In the genomic region with DNA sequence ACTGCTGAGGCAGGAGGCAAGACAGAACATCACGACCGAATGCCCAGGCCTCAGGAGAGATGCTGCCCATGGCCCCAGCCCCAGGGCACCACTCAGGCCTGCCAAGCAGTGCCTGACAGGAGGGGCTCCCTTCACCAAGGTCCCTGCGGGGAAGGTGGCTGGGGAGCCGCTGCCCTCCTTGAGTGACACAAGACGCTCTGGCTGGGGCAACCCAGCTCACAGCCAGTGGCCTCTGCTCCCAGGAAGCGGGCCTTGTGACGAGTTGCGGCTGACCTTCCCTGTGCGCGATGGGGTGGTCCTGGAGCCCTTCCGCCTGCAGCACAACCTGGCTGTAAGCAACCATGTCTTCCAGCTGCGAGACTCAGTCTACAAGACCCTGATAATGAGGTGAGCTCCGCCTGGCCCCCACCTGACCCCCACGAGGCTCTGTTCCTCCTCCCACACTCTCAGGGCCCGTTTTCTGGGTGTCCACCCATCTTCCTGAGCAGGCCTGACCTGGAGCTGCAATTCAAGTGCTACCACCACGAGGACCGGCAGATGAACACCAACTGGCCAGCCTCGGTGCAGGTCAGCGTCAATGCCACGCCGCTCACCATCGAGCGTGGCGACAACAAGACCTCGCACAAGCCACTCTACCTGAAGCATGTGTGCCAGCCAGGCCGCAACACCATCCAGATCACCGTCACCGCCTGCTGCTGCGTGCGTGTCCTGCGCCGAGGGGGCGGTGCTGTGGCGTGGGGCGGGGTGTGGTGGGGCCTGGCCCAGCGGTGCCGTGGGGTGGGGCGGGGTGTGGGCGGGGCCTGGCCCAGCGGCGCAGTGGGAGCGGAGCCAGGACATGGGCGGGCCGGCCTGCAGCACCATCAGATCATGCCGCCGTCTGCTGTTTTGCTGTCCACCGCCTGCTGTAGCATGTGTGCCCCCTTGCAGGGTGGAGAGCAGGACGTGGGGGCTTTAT, we compare ENCODE assay signal across 1 cellular context.
TF ChIP-seq lines count a peak whose summit lies in the region.

No MANE protein-coding gene starts in this region.

TF ChIP-seq in GM12878, 131 proteins besides CTCF, POLR2A, EP300 and RAD21:
- TF ChIP-seq SMARCA5 (IDR thresholded peaks at IDR 0.05) (no peak), ETV6 (conservative IDR thresholded peaks at IDR 0.05 in 1 of 2, IDR thresholded peaks at IDR 0.05 in 1 of 2; ENCODE audit: borderline replicate concordance in 1 of 2, low read depth in 1 of 2) (no peak), ZBED1 (IDR thresholded peaks at IDR 0.05; ENCODE audit: borderline replicate concordance) (no peak), LARP7 (IDR thresholded peaks at IDR 0.05) (no peak), IRF5 (IDR thresholded peaks at IDR 0.05; ENCODE audit: borderline replicate concordance) (no peak), POLR2AphosphoS5 (IDR thresholded peaks at IDR 0.05; ENCODE audit: low read length) (no peak), ELK1 (IDR thresholded peaks at IDR 0.05; ENCODE audit: low read depth, low read length) (no peak), CBX3 (IDR thresholded peaks at IDR 0.05; ENCODE audit: borderline replicate concordance, low read depth) (no peak), MXI1 (IDR thresholded peaks at IDR 0.05; ENCODE audit: low read depth, low read length) (no peak), MYC (IDR thresholded peaks at IDR 0.05; ENCODE audit: insufficient read depth, insufficient read length, insufficient replicate concordance, low read length, severe bottlenecking) (no peak), FOXK2 (IDR thresholded peaks at IDR 0.05) (no peak)
